8 cellular contexts compared by ENCODE assay signal in genomic region chr17:39235555-39236221, GRCh38. TPM values are rescaled to one million over a fixed set of nuclear protein-coding genes. Genes with fewer than 3 reads are reported as not detected.
DNase-seq lines count a peak whose midpoint lies in the region; FAIRE-seq and TF ChIP-seq lines count a peak whose summit lies in the region.

No MANE protein-coding gene starts in this region.

- H3K27ac Mint-ChIP-seq in activated CD4-positive, alpha-beta memory T cell treated with anti-CD3 and anti-CD28 coated beads, Interleukin-2, amount 10 ng/mL, durations not matched to agents 7 days and 5 days = no peak overlapping the region

- H3K27me3 Mint-ChIP-seq in activated CD4-positive, alpha-beta memory T cell treated with anti-CD3 and anti-CD28 coated beads, Interleukin-2, amount 10 ng/mL, durations not matched to agents 7 days and 5 days = peaks cover 9% of the 10 kb centered on the region

- WGBS in small intestine, 3 donors = 30 to 34% (median 32%) methylated on average over 16 of the region's 16 CpGs

- H3K4me1 Mint-ChIP-seq in activated CD4-positive, alpha-beta memory T cell treated with anti-CD3 and anti-CD28 coated beads, Interleukin-2, amount 10 ng/mL, durations not matched to agents 7 days and 5 days = peaks cover 28% of the 10 kb centered on the region

- no peaks in the 10 kb centered on the region for H3K9me3 ChIP-seq in small intestine (ENCODE audit: control insufficient read depth, low read depth)

- H3K36me3 Mint-ChIP-seq in activated CD4-positive, alpha-beta memory T cell treated with anti-CD3 and anti-CD28 coated beads, Interleukin-2, amount 10 ng/mL, durations not matched to agents 7 days and 5 days (ENCODE audit: low read depth) = no peaks in the 10 kb centered on the region

- H3K9me3 Mint-ChIP-seq in activated CD4-positive, alpha-beta memory T cell treated with anti-CD3 and anti-CD28 coated beads, Interleukin-2, amount 10 ng/mL, durations not matched to agents 7 days and 5 days = no peaks in the 10 kb centered on the region

- no peak for FAIRE-seq in small intestine (lab: Jason Lieb, UNC)

- DNase-seq in DMS 273 (lab: John Stamatoyannopoulos, UW; ENCODE audit: unreplicated experiment) (peak; percentile 95), HEK293T (ENCODE audit: extremely low spot score) (peak; percentile 80), NCI-H510A treated with DMSO at 0.1 percent for 48 hours (lab: John Stamatoyannopoulos, UW) (peak; percentile 70), fibroblast of the conjunctiva (ENCODE audit: low read depth) (peak; percentile 33), small intestine (peak; percentile 41), amygdala (lab: John Stamatoyannopoulos, UW) (no peak), T1000 (lab: John Stamatoyannopoulos, UW) (no peak)
- DNase-seq in activated CD4-positive, alpha-beta memory T cell treated with anti-CD3 and anti-CD28 coated beads, Interleukin-2, amount 10 ng/mL, durations not matched to agents 7 days and 5 days = peak; percentile 72

- H3K4me3 Mint-ChIP-seq in activated CD4-positive, alpha-beta memory T cell treated with anti-CD3 and anti-CD28 coated beads, Interleukin-2, amount 10 ng/mL, durations not matched to agents 7 days and 5 days = no peak overlapping the region

- H3K27ac ChIP-seq in small intestine (ENCODE audit: low read depth in 1 of 2, low read length in 1 of 2) = no peak overlapping the region

- CTCF ChIA-PET in HEK293T (lab: Yijun Ruan, JAX) = interaction anchor here (0.6 to 6.1 kb wide), 44 partner anchors 8 to 492 kb away, joined by 3 to 96 read pairs (median 4); partner anchors contain the start of genes MED1, RPL19 and STAC2
- CTCF ChIA-PET in activated CD4-positive, alpha-beta memory T cell treated with anti-CD3 and anti-CD28 coated beads, Interleukin-2, amount 10 ng/mL, durations not matched to agents 7 days and 5 days (lab: Charles Lee) = interaction anchor here (0.6 to 20.4 kb wide), 26 partner anchors 8 to 479 kb away, joined by 3 to 208 read pairs (median 4); partner anchors contain the start of genes ARL5C, RPL19, RPL23 and STAC2

- H3K36me3 ChIP-seq in small intestine (ENCODE audit: control insufficient read depth in 2 of 2, insufficient read depth in 2 of 2, low read length in 2 of 2) = no peaks in the 10 kb centered on the region

- POLR2A ChIA-PET in HEK293T (lab: Yijun Ruan, JAX) = interaction anchor here (0.9 to 2.5 kb wide), 4 partner anchors 8 to 166 kb away, joined by 3 to 36 read pairs (median 6); partner anchors contain the start of genes FBXL20 and RPL19
- POLR2A ChIA-PET in activated CD4-positive, alpha-beta memory T cell treated with anti-CD3 and anti-CD28 coated beads, Interleukin-2, amount 10 ng/mL, durations not matched to agents 7 days and 5 days (lab: Charles Lee) = interaction anchor here (2.4 to 4.1 kb wide), 3 partner anchors 9 to 36 kb away, joined by 10 to 22 read pairs (median 22); partner anchors contain the start of gene RPL19

- no peaks in the 10 kb centered on the region for H3K4me1 ChIP-seq in small intestine (ENCODE audit: control insufficient read depth in 2 of 2, insufficient read depth in 1 of 2, low read depth in 1 of 2, low read length in 1 of 2)

- peaks cover 0 to 4% of the 10 kb centered on the region in 2 donors for H3K27me3 ChIP-seq in small intestine (ENCODE audit: control insufficient read depth in 2 of 2, insufficient read depth in 2 of 2, low read length in 2 of 2)

- H3K4me3 ChIP-seq in small intestine (ENCODE audit: low read depth in 1 of 2, low read length in 2 of 2) = no peak overlapping the region

TF ChIP-seq in HEK293T, 16 proteins besides CTCF, POLR2A, EP300 and RAD21:
- no peak for TF ChIP-seq NFRKB (IDR thresholded peaks at IDR 0.05)
- TF ChIP-seq BHLHE40 (IDR thresholded peaks at IDR 0.05; ENCODE audit: borderline replicate concordance) = no peak
- TF ChIP-seq ARNT (IDR thresholded peaks at IDR 0.05) = no peak
- peak; percentile 77; the same call in 1 of the 2 replicates for TF ChIP-seq ZNF384 (IDR thresholded peaks at IDR 0.05)
- no peak for TF ChIP-seq SP1 (IDR thresholded peaks at IDR 0.05)
- no peak for TF ChIP-seq L3MBTL2 (conservative IDR thresholded peaks at IDR 0.05)

RNA-seq across cellular contexts. Expression of gene STAC2, which starts 9.9 kb away (rescaled TPM):
- total RNA-seq in activated CD4-positive, alpha-beta memory T cell treated with anti-CD3 and anti-CD28 coated beads, Interleukin-2, amount 10 ng/mL, durations not matched to agents 7 days and 5 days = not detected
- polyA plus RNA-seq in small intestine = under 1 TPM in 1 of 3 donors, not detected in 2; 0.64 TPM

RNA-seq across cellular contexts. Expression of gene RPL19, which starts 35.6 kb away (rescaled TPM):
- 1,000 to 10,000 TPM; 1,724 to 1,761 TPM for total RNA-seq in activated CD4-positive, alpha-beta memory T cell treated with anti-CD3 and anti-CD28 coated beads, Interleukin-2, amount 10 ng/mL, durations not matched to agents 7 days and 5 days
- polyA plus RNA-seq in small intestine = 1,000 to 10,000 TPM; 1,923 to 3,263 (median 3,147) TPM

RNA-seq across cellular contexts. Expression of gene CACNB1, which starts 38.2 kb away (rescaled TPM):
- total RNA-seq in activated CD4-positive, alpha-beta memory T cell treated with anti-CD3 and anti-CD28 coated beads, Interleukin-2, amount 10 ng/mL, durations not matched to agents 7 days and 5 days = 10 to 100 TPM; 19.5 to 24.0 TPM
- polyA plus RNA-seq in small intestine = 1 to 10 TPM in 1 of 3 donors, under 1 TPM in 2; 0.45 to 3.7 (median 0.81) TPM

Comparison
In these comparisons a context has a peak if more than half of its experiments do, and no peak if none do; other contexts are left out.
1. DNase-seq: peak in DMS 273 (single experiment), HEK293T (single experiment), NCI-H510A treated with DMSO at 0.1 percent for 48 hours (single experiment), activated CD4-positive, alpha-beta memory T cell treated with anti-CD3 and anti-CD28 coated beads, Interleukin-2, amount 10 ng/mL, durations not matched to agents 7 days and 5 days (single experiment), fibroblast of the conjunctiva (single experiment) and small intestine (single experiment); none in amygdala (0 of 56) and T1000 (single experiment).